In genomic region chr15:52261498-52262242, GRCh38 we compare ENCODE assay signal across 8 cellular contexts. TPM values are rescaled to one million over a fixed set of nuclear protein-coding genes. Genes with fewer than 3 reads are reported as not detected.
DNase-seq lines count a peak whose midpoint lies in the region; ATAC-seq and TF ChIP-seq lines count a peak whose summit lies in the region.

No MANE protein-coding gene starts in this region.

- H3K4me3 ChIP-seq in lower lobe of right lung: peak overlapping the region; percentile 11

- intact Hi-C loops in lower lobe of right lung (cut with DNase I): no loop called here

- DNase-seq in G401 (ENCODE audit: low spot score) (peak; percentile 99), dedifferentiated amniotic fluid mesenchymal stem cell (ENCODE audit: extremely low spot score) (peak; percentile 62), lower lobe of right lung (peak; percentile 64), NCI-H1105 treated with DMSO at 0.1 percent for 48 hours (lab: John Stamatoyannopoulos, UW) (no peak)
- DNase-seq in stimulated activated CD8-positive, alpha-beta memory T cell treated with anti-CD3 and anti-CD28 coated beads, Interleukin-7, amount 100 ng/mL, for 24 hours (ENCODE audit: low read depth): peak; percentile 12

- in situ Hi-C loops in G401 (cut with HindIII; ENCODE audit: low sequenced_read_pairs): no loop called here

- peak; percentile 96 for ATAC-seq in GM21367 (IDR thresholded peaks at IDR 0.05; ENCODE audit: unreplicated experiment)
- peak; percentile 97 for ATAC-seq in HG03575 (IDR thresholded peaks at IDR 0.05; ENCODE audit: extremely low read depth, insufficient number of reproducible peaks, low FRiP score, unreplicated experiment)
- ATAC-seq in lower lobe of right lung: peak; percentile 91 to 94

- TF ChIP-seq CTCF in VCaP (conservative IDR thresholded peaks at IDR 0.05): no peak
- TF ChIP-seq CTCF in lower lobe of right lung (IDR thresholded peaks at IDR 0.05): peak; percentile 14

- H3K4me1 ChIP-seq in lower lobe of right lung: peaks cover 29% of the 10 kb centered on the region

- no peaks in the 10 kb centered on the region for H3K9me3 ChIP-seq in lower lobe of right lung

- peak overlapping the region; percentile 74 for H3K27ac ChIP-seq in VCaP
- H3K27ac ChIP-seq in lower lobe of right lung: peak overlapping the region; percentile 80

- peaks cover 31% of the 10 kb centered on the region for H3K36me3 ChIP-seq in lower lobe of right lung

- H3K27me3 ChIP-seq in lower lobe of right lung (ENCODE audit: low read depth): no peaks in the 10 kb centered on the region

RNA-seq across cellular contexts. Expression of gene MYO5C, which starts 33.9 kb away (rescaled TPM):
- total RNA-seq in G401 (2014; rRNA removed; shearing (Covaris generic)): 1.3 and 4.2 TPM in 2 replicates
- 74.7 TPM for total RNA-seq in lower lobe of right lung

Comparison
In these comparisons a context has a peak if more than half of its experiments do, and no peak if none do; other contexts are left out.
1. RNA of gene MYO5C, which starts 33.9 kb away (total RNA-seq): 74.7 TPM in lower lobe of right lung (single experiment); 1.3 to 4.2 TPM in G401; every median in the first group is over 10 times any median in the second.
2. Peak in every context shown above with its lines, with median percentiles within 50 percentile points of each other: ATAC-seq.